ENCODE assay signal across 8 cellular contexts in the genomic region with DNA sequence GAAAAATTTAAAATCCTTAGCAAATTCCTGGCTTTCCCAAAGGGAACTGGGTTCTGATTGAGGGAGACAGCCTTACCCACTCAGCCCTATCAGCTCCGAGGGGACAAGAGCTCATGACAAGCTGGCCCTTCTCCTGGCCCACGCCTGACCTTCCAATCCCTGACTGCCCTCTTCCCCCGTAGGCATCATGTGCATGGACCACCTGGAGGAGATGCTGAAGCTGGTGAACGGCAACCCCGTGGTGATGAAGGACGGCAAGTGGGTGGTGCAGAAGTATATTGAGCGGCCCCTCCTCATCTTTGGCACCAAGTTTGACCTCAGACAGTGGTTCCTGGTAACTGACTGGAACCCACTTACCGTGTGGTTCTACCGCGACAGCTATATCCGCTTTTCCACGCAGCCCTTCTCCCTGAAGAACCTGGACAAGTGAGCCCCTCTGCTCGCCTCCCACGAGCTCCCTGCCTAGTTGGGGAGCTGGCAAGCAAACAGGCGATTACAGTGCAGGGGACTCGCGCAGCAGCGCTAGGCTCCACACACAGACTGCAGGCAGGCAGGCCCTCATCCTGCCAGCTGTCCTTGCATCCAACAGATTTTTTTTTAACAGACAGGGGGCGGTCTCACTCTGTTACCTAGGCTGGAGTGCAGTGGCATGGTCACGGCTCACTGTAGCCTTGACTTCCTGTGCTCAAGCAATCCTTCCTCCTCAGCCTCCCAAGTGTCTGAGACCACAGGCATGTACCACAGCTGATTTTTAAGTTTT. TPM values are rescaled to one million over a fixed set of nuclear protein-coding genes. Genes with fewer than 3 reads are reported as not detected.
A peak's percentile ranks its signal among the peaks of the same experiment; 100 is the strongest.
DNase-seq lines count a peak whose midpoint lies in the region; ATAC-seq and TF ChIP-seq lines count a peak whose summit lies in the region.

No MANE protein-coding gene starts in this region.

- peak in 2 of 4 donors; percentile 28 to 33 for TF ChIP-seq CTCF in right lobe of liver (IDR thresholded peaks at IDR 0.05)

- no peaks in the 10 kb centered on the region for H3K9me3 ChIP-seq in right lobe of liver

- no peaks in the 10 kb centered on the region for H3K36me3 Mint-ChIP-seq in activated naive CD4-positive, alpha-beta T cell treated with anti-CD3 and anti-CD28 coated beads, Interleukin-2, amount 50 U/mL, for 72 hours

- H3K36me3 ChIP-seq in right lobe of liver, result no peaks in the 10 kb centered on the region

- H3K27me3 ChIP-seq in right lobe of liver, result no peaks in the 10 kb centered on the region

- peak; percentile 46 for DNase-seq in EH (ENCODE audit: low read depth)
- DNase-seq in Kasumi-1 (lab: John Stamatoyannopoulos, UW), result peak; percentile 57 to 68
- DNase-seq in activated naive CD4-positive, alpha-beta T cell treated with anti-CD3 and anti-CD28 coated beads, Interleukin-2, amount 50 U/mL, for 72 hours (ENCODE audit: low spot score in 2 of 2), result peak in 1 of 2 donors; percentile 45
- no peak for DNase-seq in right lobe of liver
- DNase-seq in RKO (ENCODE audit: low spot score), result no peak
- DNase-seq in nucleus accumbens (lab: John Stamatoyannopoulos, UW), result no peak

- H3K27ac ChIP-seq in right lobe of liver, result no peak overlapping the region

- peak; percentile 40 to 67 for ATAC-seq in activated naive CD4-positive, alpha-beta T cell treated with anti-CD3 and anti-CD28 coated beads, Interleukin-2, amount 50 U/mL, for 72 hours
- ATAC-seq in right lobe of liver (peak; percentile 39 to 72 (median 49)), HG03108 (IDR thresholded peaks at IDR 0.05; ENCODE audit: unreplicated experiment) (no peak), GM21381 (IDR thresholded peaks at IDR 0.05; ENCODE audit: unreplicated experiment) (no peak)

- no peak for TF ChIP-seq POLR2A in right lobe of liver (IDR thresholded peaks at IDR 0.05)

- H3K9me3 Mint-ChIP-seq in activated naive CD4-positive, alpha-beta T cell treated with anti-CD3 and anti-CD28 coated beads, Interleukin-2, amount 50 U/mL, for 72 hours, result no peaks in the 10 kb centered on the region

- WGBS in right lobe of liver (ENCODE audit: insufficient coverage, low coverage, low lambda C conversion rate, missing lambda C conversion rate), result 90% methylated on average over 5 of the region's 20 CpGs

- intact Hi-C loops in right lobe of liver (cut with DNase I), result no loop called here

- H3K4me1 ChIP-seq in right lobe of liver, result no peaks in the 10 kb centered on the region

- no peak overlapping the region for H3K4me3 ChIP-seq in right lobe of liver

- peak overlapping the region; percentile 36 to 44 for H3K27ac Mint-ChIP-seq in activated naive CD4-positive, alpha-beta T cell treated with anti-CD3 and anti-CD28 coated beads, Interleukin-2, amount 50 U/mL, for 72 hours

RNA-seq across cellular contexts. Expression of a gene that starts 16.8 kb away (rescaled TPM):
- total RNA-seq in activated naive CD4-positive, alpha-beta T cell treated with anti-CD3 and anti-CD28 coated beads, Interleukin-2, amount 50 U/mL, for 72 hours, result 10 to 100 TPM; 70.7 to 83.2 TPM
- total RNA-seq in right lobe of liver, result 10 to 100 TPM; 15.8 to 34.6 (median 22.4) TPM

RNA-seq across cellular contexts. Expression of a gene that starts 16.9 kb away (rescaled TPM):
- total RNA-seq in activated naive CD4-positive, alpha-beta T cell treated with anti-CD3 and anti-CD28 coated beads, Interleukin-2, amount 50 U/mL, for 72 hours, result 100 to 1,000 TPM in 1 of 2 donors, 10 to 100 TPM in 1; 78.1 to 121 TPM
- 10 to 100 TPM in 3 of 6 experiments, 1 to 10 TPM in 3; 4.5 to 11.0 (median 8.6) TPM for total RNA-seq in right lobe of liver

RNA-seq across cellular contexts. Expression of a gene that starts 34.1 kb away (rescaled TPM):
- total RNA-seq in activated naive CD4-positive, alpha-beta T cell treated with anti-CD3 and anti-CD28 coated beads, Interleukin-2, amount 50 U/mL, for 72 hours, result 100 to 1,000 TPM; 125 to 265 TPM
- 10 to 100 TPM; 42.0 to 80.3 (median 57.3) TPM for total RNA-seq in right lobe of liver

RNA-seq across cellular contexts. Expression of a gene that starts 34.7 kb away (rescaled TPM):
- 10 to 100 TPM; 47.5 to 92.3 TPM for total RNA-seq in activated naive CD4-positive, alpha-beta T cell treated with anti-CD3 and anti-CD28 coated beads, Interleukin-2, amount 50 U/mL, for 72 hours
- total RNA-seq in right lobe of liver, result 10 to 100 TPM; 24.6 to 43.8 (median 28.1) TPM

RNA-seq across cellular contexts. Expression of a gene that starts 53.1 kb away (rescaled TPM):
- not detected for total RNA-seq in activated naive CD4-positive, alpha-beta T cell treated with anti-CD3 and anti-CD28 coated beads, Interleukin-2, amount 50 U/mL, for 72 hours
- total RNA-seq in right lobe of liver, result 100 to 1,000 TPM in 1 of 6 experiments, 10 to 100 TPM in 1, 1 to 10 TPM in 4; 1.0 to 101 (median 2.7) TPM

Comparison
In these comparisons a context has a peak if more than half of its experiments do, and no peak if none do; other contexts are left out.
1. DNase-seq: peak in EH (single experiment) and Kasumi-1 (2 of 2); none in right lobe of liver (0 of 3), RKO (single experiment) and nucleus accumbens (0 of 56).
2. ATAC-seq: peak in activated naive CD4-positive, alpha-beta T cell treated with anti-CD3 and anti-CD28 coated beads, Interleukin-2, amount 50 U/mL, for 72 hours (2 of 2) and right lobe of liver (4 of 4); none in HG03108 (single experiment) and GM21381 (single experiment).
3. RNA of a gene that starts 16.9 kb away (total RNA-seq): 78.1 to 121 TPM in activated naive CD4-positive, alpha-beta T cell treated with anti-CD3 and anti-CD28 coated beads, Interleukin-2, amount 50 U/mL, for 72 hours; 4.5 to 11.0 TPM in right lobe of liver; every median in the first group is over 4 times any median in the second.